ENCODE assay signal across 2 cellular contexts in the genomic region with DNA sequence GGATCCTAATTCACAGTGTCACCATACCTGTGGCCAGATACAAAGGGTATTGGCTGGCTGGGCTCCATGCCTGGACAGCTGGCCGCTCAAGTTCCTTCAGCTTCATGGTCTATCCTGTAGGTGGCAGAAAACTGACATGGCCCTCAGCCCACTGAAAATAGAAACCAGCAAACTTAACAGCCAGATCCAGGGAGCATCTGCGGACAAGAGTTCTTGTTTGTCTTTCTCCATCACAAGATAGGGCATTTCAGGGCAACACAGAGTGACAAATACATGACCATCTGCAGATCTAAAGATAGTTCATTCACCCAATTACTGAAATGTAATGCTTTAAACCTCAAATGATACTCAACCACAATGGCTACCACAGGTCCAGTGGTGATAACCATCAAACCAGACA.
A peak's percentile ranks its signal among the peaks of the same experiment; 100 is the strongest.
TF ChIP-seq lines count a peak whose summit lies in the region.

No MANE protein-coding gene starts in this region.

TF ChIP-seq in SK-N-SH, 30 proteins besides CTCF, POLR2A, EP300 and RAD21:
- TF ChIP-seq, protein P1, sequence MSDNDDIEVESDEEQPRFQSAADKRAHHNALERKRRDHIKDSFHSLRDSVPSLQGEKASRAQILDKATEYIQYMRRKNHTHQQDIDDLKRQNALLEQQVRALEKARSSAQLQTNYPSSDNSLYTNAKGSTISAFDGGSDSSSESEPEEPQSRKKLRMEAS (IDR thresholded peaks at IDR 0.05; ENCODE audit: low read depth): no peak
- TF ChIP-seq RFX5 (IDR thresholded peaks at IDR 0.05; ENCODE audit: low read length): no peak
- peak; percentile 14; the same call in 1 of the 2 replicates for TF ChIP-seq GATA2 (CRISPR knock-in tag; IDR thresholded peaks at IDR 0.05)

TF ChIP-seq in SK-N-SH treated with all-trans-retinoic acid at 6 μM for 48 hours, 23 proteins besides CTCF, POLR2A, EP300 and RAD21 (continued from another document):
- TF ChIP-seq TCF4 (CRISPR knock-in tag; IDR thresholded peaks at IDR 0.05; ENCODE audit: borderline replicate concordance): no peak
- TF ChIP-seq, protein P2, sequence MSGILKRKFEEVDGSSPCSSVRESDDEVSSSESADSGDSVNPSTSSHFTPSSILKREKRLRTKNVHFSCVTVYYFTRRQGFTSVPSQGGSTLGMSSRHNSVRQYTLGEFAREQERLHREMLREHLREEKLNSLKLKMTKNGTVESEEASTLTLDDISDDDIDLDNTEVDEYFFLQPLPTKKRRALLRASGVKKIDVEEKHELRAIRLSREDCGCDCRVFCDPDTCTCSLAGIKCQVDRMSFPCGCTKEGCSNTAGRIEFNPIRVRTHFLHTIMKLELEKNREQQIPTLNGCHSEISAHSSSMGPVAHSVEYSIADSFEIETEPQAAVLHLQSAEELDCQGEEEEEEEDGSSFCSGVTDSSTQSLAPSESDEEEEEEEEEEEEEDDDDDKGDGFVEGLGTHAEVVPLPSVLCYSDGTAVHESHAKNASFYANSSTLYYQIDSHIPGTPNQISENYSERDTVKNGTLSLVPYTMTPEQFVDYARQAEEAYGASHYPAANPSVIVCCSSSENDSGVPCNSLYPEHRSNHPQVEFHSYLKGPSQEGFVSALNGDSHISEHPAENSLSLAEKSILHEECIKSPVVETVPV (CRISPR knock-in tag; IDR thresholded peaks at IDR 0.05): no peak
- no peak for TF ChIP-seq CSDC2 (CRISPR knock-in tag; IDR thresholded peaks at IDR 0.05)
- no peak for TF ChIP-seq BACH2 (CRISPR knock-in tag; IDR thresholded peaks at IDR 0.05; ENCODE audit: borderline replicate concordance)
- TF ChIP-seq ZC3H10 (CRISPR knock-in tag; IDR thresholded peaks at IDR 0.05): no peak
- no peak for TF ChIP-seq ISL1 (CRISPR knock-in tag; IDR thresholded peaks at IDR 0.05)
- TF ChIP-seq, protein P3, sequence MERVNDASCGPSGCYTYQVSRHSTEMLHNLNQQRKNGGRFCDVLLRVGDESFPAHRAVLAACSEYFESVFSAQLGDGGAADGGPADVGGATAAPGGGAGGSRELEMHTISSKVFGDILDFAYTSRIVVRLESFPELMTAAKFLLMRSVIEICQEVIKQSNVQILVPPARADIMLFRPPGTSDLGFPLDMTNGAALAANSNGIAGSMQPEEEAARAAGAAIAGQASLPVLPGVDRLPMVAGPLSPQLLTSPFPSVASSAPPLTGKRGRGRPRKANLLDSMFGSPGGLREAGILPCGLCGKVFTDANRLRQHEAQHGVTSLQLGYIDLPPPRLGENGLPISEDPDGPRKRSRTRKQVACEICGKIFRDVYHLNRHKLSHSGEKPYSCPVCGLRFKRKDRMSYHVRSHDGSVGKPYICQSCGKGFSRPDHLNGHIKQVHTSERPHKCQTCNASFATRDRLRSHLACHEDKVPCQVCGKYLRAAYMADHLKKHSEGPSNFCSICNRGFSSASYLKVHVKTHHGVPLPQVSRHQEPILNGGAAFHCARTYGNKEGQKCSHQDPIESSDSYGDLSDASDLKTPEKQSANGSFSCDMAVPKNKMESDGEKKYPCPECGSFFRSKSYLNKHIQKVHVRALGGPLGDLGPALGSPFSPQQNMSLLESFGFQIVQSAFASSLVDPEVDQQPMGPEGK (CRISPR knock-in tag; IDR thresholded peaks at IDR 0.05; ENCODE audit: borderline replicate concordance): no peak
- TF ChIP-seq, protein P4, sequence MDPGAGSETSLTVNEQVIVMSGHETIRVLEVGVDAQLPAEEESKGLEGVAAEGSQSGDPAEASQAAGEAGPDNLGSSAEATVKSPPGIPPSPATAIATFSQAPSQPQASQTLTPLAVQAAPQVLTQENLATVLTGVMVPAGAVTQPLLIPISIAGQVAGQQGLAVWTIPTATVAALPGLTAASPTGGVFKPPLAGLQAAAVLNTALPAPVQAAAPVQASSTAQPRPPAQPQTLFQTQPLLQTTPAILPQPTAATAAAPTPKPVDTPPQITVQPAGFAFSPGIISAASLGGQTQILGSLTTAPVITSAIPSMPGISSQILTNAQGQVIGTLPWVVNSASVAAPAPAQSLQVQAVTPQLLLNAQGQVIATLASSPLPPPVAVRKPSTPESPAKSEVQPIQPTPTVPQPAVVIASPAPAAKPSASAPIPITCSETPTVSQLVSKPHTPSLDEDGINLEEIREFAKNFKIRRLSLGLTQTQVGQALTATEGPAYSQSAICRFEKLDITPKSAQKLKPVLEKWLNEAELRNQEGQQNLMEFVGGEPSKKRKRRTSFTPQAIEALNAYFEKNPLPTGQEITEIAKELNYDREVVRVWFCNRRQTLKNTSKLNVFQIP (CRISPR knock-in tag; IDR thresholded peaks at IDR 0.05; ENCODE audit: borderline replicate concordance, low read depth): no peak
- TF ChIP-seq ZFP3 (CRISPR knock-in tag; IDR thresholded peaks at IDR 0.05): no peak
- no peak for TF ChIP-seq PPARA (CRISPR knock-in tag; IDR thresholded peaks at IDR 0.05; ENCODE audit: borderline replicate concordance)
- no peak for TF ChIP-seq ESRRG (CRISPR knock-in tag; IDR thresholded peaks at IDR 0.05)
- TF ChIP-seq ZFP30 (CRISPR knock-in tag; IDR thresholded peaks at IDR 0.05): no peak
- no peak for TF ChIP-seq ZNF70 (CRISPR knock-in tag; IDR thresholded peaks at IDR 0.05)
- TF ChIP-seq TOX (CRISPR knock-in tag; IDR thresholded peaks at IDR 0.05; ENCODE audit: borderline replicate concordance): no peak
